In the genomic region with DNA sequence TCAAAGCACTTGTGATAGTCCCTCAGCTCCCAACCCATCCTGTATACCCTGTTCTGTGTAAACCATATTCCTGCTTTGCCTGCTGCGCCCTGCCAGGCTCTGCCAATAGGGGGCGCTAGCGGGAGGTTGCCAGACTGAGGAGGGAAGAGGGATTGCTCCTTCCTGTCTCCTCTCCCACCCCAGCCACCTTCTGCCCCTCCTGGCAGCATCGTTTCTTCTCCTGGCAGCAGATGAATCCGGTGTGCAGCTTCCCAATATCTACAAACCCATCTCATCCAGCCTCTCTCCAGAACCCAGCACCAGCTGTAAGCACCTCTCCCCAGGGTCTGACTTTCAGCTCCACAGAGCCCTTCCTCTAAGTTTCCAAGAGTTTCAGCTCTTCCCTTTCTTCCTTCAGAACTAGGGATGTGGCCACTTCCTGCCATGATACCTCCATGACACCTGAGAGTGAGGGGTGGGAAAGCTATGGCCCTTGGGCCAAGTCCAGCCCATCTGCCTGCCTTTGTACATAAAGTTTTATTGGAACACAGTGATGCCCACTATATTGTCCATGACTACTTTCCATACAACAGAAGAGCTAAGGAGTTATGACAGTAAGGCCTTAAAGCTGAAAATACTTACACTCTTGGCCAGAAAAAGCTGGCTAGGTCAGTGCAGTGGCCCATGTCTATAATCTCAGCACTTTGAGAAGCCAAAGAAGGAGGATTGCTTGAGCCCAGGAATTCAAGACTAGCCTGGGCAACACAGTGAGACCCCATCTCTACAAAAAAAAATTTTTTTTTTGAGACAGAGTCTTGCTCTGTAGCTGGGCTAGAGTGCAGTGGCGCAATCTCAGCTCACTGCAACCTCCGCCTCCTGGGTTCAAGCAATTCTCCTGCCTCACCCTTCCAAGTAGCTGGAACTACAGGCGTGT, we compare ENCODE assay signal across 9 cellular contexts. TPM values are rescaled to one million over a fixed set of nuclear protein-coding genes. Genes with fewer than 3 reads are reported as not detected.
DNase-seq lines count a peak whose midpoint lies in the region; ATAC-seq and TF ChIP-seq lines count a peak whose summit lies in the region.
"Had no signal": no experiment of that assay in that cellular context is flagged by ENCODE, and none has a peak within 500 bp of the region (broad histone marks: within the 10 kb centered on the region; RNA-seq: fewer than 3 reads in every experiment).

No MANE protein-coding gene starts in this region.

- ATAC-seq in GM21717 (IDR thresholded peaks at IDR 0.05; ENCODE audit: unreplicated experiment) (no peak), GM21737 (IDR thresholded peaks at IDR 0.05; ENCODE audit: unreplicated experiment) (no peak)

- DNase-seq in NCI-H446 (lab: John Stamatoyannopoulos, UW) (peak; percentile 8 to 57), NCI-H446 treated with DMSO at 0.1 percent for 48 hours (lab: John Stamatoyannopoulos, UW) (no peak), dorsolateral prefrontal cortex (no peak), cerebellum (ENCODE audit: low spot score) (no peak)
- DNase-seq in stimulated activated CD4-positive, alpha-beta T cell treated with anti-CD3 and anti-CD28 coated beads, Interleukin-2, amount 100 ng/mL, for 48 hours: peak; percentile 41 to 57

- no peak overlapping the region for H3K4me3 ChIP-seq in OCI-LY1 (ENCODE audit: low read depth, low read length, poor library complexity, severe bottlenecking)
- H3K4me3 ChIP-seq in dorsolateral prefrontal cortex: no peak overlapping the region
- H3K4me3 ChIP-seq: BLaER1 had no signal

- no peak overlapping the region for H3K27ac ChIP-seq in OCI-LY1 (ENCODE audit: low read depth, low read length, poor library complexity, severe bottlenecking)
- no peak overlapping the region for H3K27ac ChIP-seq in dorsolateral prefrontal cortex
- H3K27ac ChIP-seq: BLaER1 had no signal

- intact Hi-C loops in dorsolateral prefrontal cortex (cut with DNase I): no loop called here

- no peaks in the 10 kb centered on the region for H3F3A ChIP-seq in OCI-LY1 (ENCODE audit: insufficient read depth, low read length)

- no peaks in the 10 kb centered on the region for H3K9me2 ChIP-seq in OCI-LY1 (ENCODE audit: low read depth, low read length)

- 0 out of 2 replicates have a peak, but pooled peaks cover 3% of the 10 kb centered on the region for H3K27me3 ChIP-seq in OCI-LY1 (ENCODE audit: insufficient read depth, low read length)
- H3K27me3 ChIP-seq in dorsolateral prefrontal cortex: no peaks in the 10 kb centered on the region
- H3K27me3 ChIP-seq: BLaER1 had no signal

- no peaks in the 10 kb centered on the region for H3K79me2 ChIP-seq in OCI-LY1 (ENCODE audit: insufficient read depth, low read length)

- no peak overlapping the region for H3K4me2 ChIP-seq in OCI-LY1 (ENCODE audit: low read length)
- H3K4me2 ChIP-seq: BLaER1 had no signal

- no peaks in the 10 kb centered on the region for H3K9me3 ChIP-seq in OCI-LY1 (ENCODE audit: low read length)
- H3K9me3 ChIP-seq: BLaER1 had no signal

- TF ChIP-seq CTCF in OCI-LY1 (IDR thresholded peaks at IDR 0.05; ENCODE audit: low read length) (peak; percentile 83), dorsolateral prefrontal cortex (IDR thresholded peaks at IDR 0.05 in 54 of 56, conservative IDR thresholded peaks at IDR 0.05 in 2 of 56; ENCODE audit: low read depth in 1 of 56, partially characterized antibody in 56 of 56) (peak in 29 of 56 donors; percentile 9 to 45 (median 27))

- H2AFZ ChIP-seq in OCI-LY1 (ENCODE audit: low read length): no peak overlapping the region

- no peaks in the 10 kb centered on the region for H3K36me3 ChIP-seq in OCI-LY1 (ENCODE audit: insufficient read depth, low read length)

- H4K20me1 ChIP-seq in OCI-LY1 (ENCODE audit: insufficient read depth, low read length): no peaks in the 10 kb centered on the region

- H3K4me1 ChIP-seq in OCI-LY1 (ENCODE audit: insufficient read depth, low read length, severe bottlenecking): no peaks in the 10 kb centered on the region
- H3K4me1 ChIP-seq: BLaER1 had no signal

- no peak overlapping the region for H3K9ac ChIP-seq in OCI-LY1 (ENCODE audit: low read length)
- H3K9ac ChIP-seq: BLaER1 had no signal

RNA-seq across cellular contexts. Expression of gene ATP1A3, which starts 34.5 kb away (rescaled TPM):
- total RNA-seq in dorsolateral prefrontal cortex (100 to 1,000 TPM; 156 to 918 (median 662) TPM), cerebellum (122 TPM)

RNA-seq across cellular contexts. Expression of gene GRIK5, which starts 41.4 kb away (rescaled TPM):
- total RNA-seq in dorsolateral prefrontal cortex (100 to 1,000 TPM in 1 of 120 experiments, 10 to 100 TPM in 119; 27.5 to 116 (median 63.3) TPM), cerebellum (19.6 TPM)

RNA-seq across cellular contexts. Expression of gene ZNF574, which starts 47.4 kb away (rescaled TPM):
- total RNA-seq in dorsolateral prefrontal cortex (10 to 100 TPM in 119 of 120 experiments, 1 to 10 TPM in 1; 10.0 to 20.4 (median 14.5) TPM), cerebellum (12.4 TPM)

Comparison
In these comparisons a context has a peak if more than half of its experiments do, and no peak if none do; other contexts are left out.
1. DNase-seq: peak in NCI-H446 (2 of 2) and stimulated activated CD4-positive, alpha-beta T cell treated with anti-CD3 and anti-CD28 coated beads, Interleukin-2, amount 100 ng/mL, for 48 hours (2 of 2); none in NCI-H446 treated with DMSO at 0.1 percent for 48 hours (single experiment), dorsolateral prefrontal cortex (0 of 10) and cerebellum (single experiment).